In genomic region chr6:20873425-20874190, GRCh38 we compare ENCODE assay signal across 14 cellular contexts.
DNase-seq lines count a peak whose midpoint lies in the region; TF ChIP-seq lines count a peak whose summit lies in the region.
"Had no signal": no experiment of that assay in that cellular context is flagged by ENCODE, and none has a peak within 500 bp of the region (broad histone marks: within the 10 kb centered on the region; RNA-seq: fewer than 3 reads in every experiment).

No MANE protein-coding gene starts in this region.

- peaks cover 69% of the 10 kb centered on the region for H3K4me1 ChIP-seq in HUES64 (ENCODE audit: insufficient read depth, low read length)
- H3K4me1 ChIP-seq in adipocyte (ENCODE audit: control insufficient read depth, insufficient read depth, low read length) = peaks cover 29% of the 10 kb centered on the region

- no peak overlapping the region for H3K4me3 ChIP-seq in HUES64 (ENCODE audit: low read length)
- H3K4me3 ChIP-seq in adipocyte (ENCODE audit: low read length) = no peak overlapping the region

- in situ Hi-C loops in KBM-7 (cut with MboI; ENCODE audit: low pct_unique_long_range_greater_than_20kb, low sequenced_read_pairs) = no loop called here

- H3K36me3 ChIP-seq in HUES64 (ENCODE audit: insufficient read depth, low read length) = no peaks in the 10 kb centered on the region
- no peaks in the 10 kb centered on the region for H3K36me3 ChIP-seq in adipocyte (ENCODE audit: control insufficient read depth, insufficient read depth, low read length, severe bottlenecking)
- H3K36me3 ChIP-seq: neutrophil had no signal

- peak; percentile 24 for TF ChIP-seq CTCF in C4-2B (conservative IDR thresholded peaks at IDR 0.05)

- H3K9ac ChIP-seq in HUES64 (ENCODE audit: low read depth, low read length) = peak overlapping the region; percentile 27; the same call in 1 of the 2 replicates
- H3K9ac ChIP-seq in adipocyte (ENCODE audit: low read length) = no peak overlapping the region

- no peaks in the 10 kb centered on the region for H3K27me3 ChIP-seq in HUES64 (ENCODE audit: insufficient read depth, low read length)
- H3K27me3 ChIP-seq in adipocyte (replicated peaks; ENCODE audit: control insufficient read depth, insufficient read depth, low read length) = no peaks in the 10 kb centered on the region
- H3K27me3 ChIP-seq: neutrophil had no signal

- H3K9me3 ChIP-seq in HUES64 (ENCODE audit: insufficient read depth, low read depth, low read length) (no peaks in the 10 kb centered on the region), adipocyte (ENCODE audit: control insufficient read depth, low read length) (no peaks in the 10 kb centered on the region)
- H3K9me3 ChIP-seq: neutrophil had no signal

- H3K27ac ChIP-seq in C4-2B (no peak overlapping the region), HUES64 (ENCODE audit: low read depth, low read length) (peak overlapping the region; percentile 66)
- H3K27ac ChIP-seq: neutrophil had no signal

- 41% methylated on average over 5 of the region's 7 CpGs for WGBS in HUES64

- peak; percentile 15 for DNase-seq in adipocyte (ENCODE audit: low read depth)
- DNase-seq in iPS-NIHi7 (ENCODE audit: extremely low spot score) = peak; percentile 37
- no peak for DNase-seq in activated CD8-positive, alpha-beta memory T cell treated with anti-CD3 and anti-CD28 coated beads, Interleukin-2, amount 50 U/mL, for 48 hours
- no peak for DNase-seq in KG1 (lab: John Stamatoyannopoulos, UW)
- DNase-seq in KBM-7 = no peak
- DNase-seq in cardiac septum (ENCODE audit: low spot score) = no peak
- DNase-seq: activated CD4-positive, alpha-beta T cell treated with anti-CD3 and anti-CD28 coated beads, Interleukin-2, amount 50 U/mL, for 48 hours; CD4-positive, alpha-beta T cell; NCI-H446; stimulated activated CD4-positive, alpha-beta T cell treated with anti-CD3 and anti-CD28 coated beads, Interleukin-1b, Interleukin-23, amount 100 ng/mL, for 48 hours; stimulated activated naive CD4-positive, alpha-beta T cell treated with Interleukin-2 at 50 U/mL for 16 hours had no signal

- intact Hi-C loops in cardiac septum (cut with DNase I) = loop anchor here (5.0 kb wide), 1 partner anchor 714 kb away; no protein-coding TSS in a partner anchor

Comparison
In these comparisons a context has a peak if more than half of its experiments do, and no peak if none do; other contexts are left out.
1. DNase-seq: peak in adipocyte (single experiment) and iPS-NIHi7 (single experiment); none in activated CD8-positive, alpha-beta memory T cell treated with anti-CD3 and anti-CD28 coated beads, Interleukin-2, amount 50 U/mL, for 48 hours (single experiment), KG1 (single experiment), KBM-7 (single experiment) and cardiac septum (single experiment).